Comparison of ENCODE assay signal across 32 cellular contexts in genomic region chr1:157279157-157280140, GRCh38.
DNase-seq lines count a peak whose midpoint lies in the region; ATAC-seq and TF ChIP-seq lines count a peak whose summit lies in the region.
"Had no signal": no experiment of that assay in that cellular context is flagged by ENCODE, and none has a peak within 500 bp of the region (broad histone marks: within the 10 kb centered on the region; RNA-seq: fewer than 3 reads in every experiment).

No MANE protein-coding gene starts in this region.

- DNase-seq in GM23338 (ENCODE audit: low spot score) (peak; percentile 33), WTC11 (ENCODE audit: low spot score) (no peak), fibroblast of villous mesenchyme (ENCODE audit: low read depth) (peak; percentile 71), progenitor cell of endocrine pancreas (ENCODE audit: low spot score, unreplicated experiment) (no peak), DMS53 (lab: John Stamatoyannopoulos, UW) (no peak)
- no peak for DNase-seq in activated CD4-positive, CD25-positive, alpha-beta regulatory T cell treated with anti-CD3 and anti-CD28 coated beads, Interleukin-2, amount 50 U/mL, for 72 hours
- DNase-seq: activated CD4-positive, alpha-beta memory T cell treated with anti-CD3 and anti-CD28 coated beads for 36 hours; activated CD4-positive, alpha-beta T cell treated with anti-CD3 and anti-CD28 coated beads for 1 hour; activated naive CD4-positive, alpha-beta T cell; activated T-cell treated with anti-CD3 and anti-CD28 coated beads, Interleukin-2, amount 50 U/mL, for 72 hours; BE2C; esophagus squamous epithelium; foreskin melanocyte; heart left ventricle; Kasumi-1; mammary epithelial cell; NCI-H1417 treated with DMSO at 0.1 percent for 48 hours; NCI-H2081 treated with DMSO at 0.1 percent for 48 hours; NCI-H446 treated with DMSO at 0.1 percent for 48 hours; NCI-H774; nephron progenitor cell; SHP77 treated with DMSO at 0.1 percent for 48 hours; small intestine; SW 1271; uterus had no signal

- peaks cover 19% of the 10 kb centered on the region for H3K4me1 ChIP-seq in GM23338 (ENCODE audit: insufficient read depth)
- H3K4me1 ChIP-seq: BE2C, esophagus squamous epithelium, HAP-1, heart left ventricle, parathyroid adenoma, uterus had no signal

- H3K9me3 Mint-ChIP-seq in GM23338: no peaks in the 10 kb centered on the region
- H3K9me3 Mint-ChIP-seq in WTC11: no peaks in the 10 kb centered on the region; the same call in 1 of the 2 replicates
- H3K9me3 Mint-ChIP-seq in progenitor cell of endocrine pancreas (ENCODE audit: low read depth): peaks cover 4% of the 10 kb centered on the region
- H3K9me3 Mint-ChIP-seq: activated CD4-positive, alpha-beta memory T cell treated with anti-CD3 and anti-CD28 coated beads for 36 hours; activated T-cell treated with anti-CD3 and anti-CD28 coated beads, Interleukin-2, amount 50 U/mL, for 72 hours; central memory CD8-positive, alpha-beta T cell; nephron progenitor cell; stimulated activated naive CD8-positive, alpha-beta T cell treated with anti-CD3 and anti-CD28 coated beads, Interleukin-15, Interleukin-2, amounts not matched to agents 100 ng/mL and 50 ng/mL, for 24 hours had no signal

- H3F3A ChIP-seq in GM23338 (replicated peaks; ENCODE audit: low read depth): no peaks in the 10 kb centered on the region

- peaks cover 16% of the 10 kb centered on the region; the same call in 1 of the 2 replicates for H3K27me3 ChIP-seq in GM23338 (ENCODE audit: insufficient read depth)
- H3K27me3 ChIP-seq: uterus had no signal

- POLR2A ChIA-PET in WTC11 (lab: Charles Lee): no interaction called here

- peaks cover 9% of the 10 kb centered on the region for H3K4me1 Mint-ChIP-seq in GM23338
- H3K4me1 Mint-ChIP-seq in WTC11: peaks cover 14% of the 10 kb centered on the region
- H3K4me1 Mint-ChIP-seq in progenitor cell of endocrine pancreas (ENCODE audit: low read depth): peaks cover 14% of the 10 kb centered on the region
- H3K4me1 Mint-ChIP-seq: central memory CD8-positive, alpha-beta T cell; nephron progenitor cell had no signal

- H3K27ac Mint-ChIP-seq in GM23338 (peak overlapping the region; percentile 17; the same call in 1 of the 2 replicates), WTC11 (no peak overlapping the region), progenitor cell of endocrine pancreas (peak overlapping the region; percentile 75)
- H3K27ac Mint-ChIP-seq: activated CD4-positive, alpha-beta memory T cell treated with anti-CD3 and anti-CD28 coated beads for 36 hours; activated T-cell treated with anti-CD3 and anti-CD28 coated beads, Interleukin-2, amount 50 U/mL, for 72 hours; nephron progenitor cell; stimulated activated naive CD8-positive, alpha-beta T cell treated with anti-CD3 and anti-CD28 coated beads, Interleukin-15, Interleukin-2, amounts not matched to agents 100 ng/mL and 50 ng/mL, for 24 hours had no signal

- no peak for TF ChIP-seq CTCF in GM23338 (conservative IDR thresholded peaks at IDR 0.05; ENCODE audit: low read depth in 2 of 2)
- no peak for TF ChIP-seq CTCF in WTC11 (IDR thresholded peaks at IDR 0.05)
- TF ChIP-seq CTCF in fibroblast of villous mesenchyme (IDR thresholded peaks at IDR 0.05; ENCODE audit: insufficient read depth, low read depth, low read length): no peak
- TF ChIP-seq CTCF in progenitor cell of endocrine pancreas (IDR thresholded peaks at IDR 0.05; ENCODE audit: unreplicated experiment): no peak

- H4K20me1 ChIP-seq in GM23338 (replicated peaks; ENCODE audit: insufficient read depth): no peaks in the 10 kb centered on the region

- H3K36me3 Mint-ChIP-seq in GM23338 (ENCODE audit: low read depth) (no peaks in the 10 kb centered on the region), WTC11 (no peaks in the 10 kb centered on the region), progenitor cell of endocrine pancreas (ENCODE audit: insufficient read depth) (peaks cover 12% of the 10 kb centered on the region)
- H3K36me3 Mint-ChIP-seq: activated CD4-positive, alpha-beta memory T cell treated with anti-CD3 and anti-CD28 coated beads for 36 hours had no signal

- H3K27me3 Mint-ChIP-seq in GM23338 (ENCODE audit: insufficient read depth, low read depth, poor library complexity): peaks cover 4% of the 10 kb centered on the region
- peaks cover 4% of the 10 kb centered on the region; the same call in 1 of the 2 replicates for H3K27me3 Mint-ChIP-seq in WTC11 (ENCODE audit: low read depth)
- no peaks in the 10 kb centered on the region for H3K27me3 Mint-ChIP-seq in progenitor cell of endocrine pancreas

- no peak overlapping the region for H3K4me2 ChIP-seq in GM23338

- H2AFZ ChIP-seq in GM23338: peak overlapping the region; percentile 80
- H2AFZ ChIP-seq: parathyroid adenoma had no signal

- H3K4me3 ChIP-seq in GM23338: no peak overlapping the region
- no peak overlapping the region for H3K4me3 ChIP-seq in fibroblast of villous mesenchyme (ENCODE audit: low read depth, low read length)
- H3K4me3 ChIP-seq: esophagus squamous epithelium, GM12878, HAP-1, heart left ventricle, uterus had no signal

- ATAC-seq in GM23338 (peak; percentile 55), WTC11 (no peak; the same call in 1 of the 2 replicates), HG02973 (IDR thresholded peaks at IDR 0.05; ENCODE audit: unreplicated experiment) (no peak), HG03108 (IDR thresholded peaks at IDR 0.05; ENCODE audit: unreplicated experiment) (no peak)
- ATAC-seq: activated T-cell treated with anti-CD3 and anti-CD28 coated beads, Interleukin-2, amount 50 U/mL, for 72 hours; GM12878; heart left ventricle had no signal

- H3K9me2 ChIP-seq in GM23338 (ENCODE audit: insufficient read depth): 0 out of 2 replicates have a peak, but pooled peaks cover 4% of the 10 kb centered on the region

- H3K4me3 Mint-ChIP-seq in GM23338: no peak overlapping the region
- peak overlapping the region; percentile 6; the same call in 1 of the 2 replicates for H3K4me3 Mint-ChIP-seq in WTC11
- peak overlapping the region; percentile 51 for H3K4me3 Mint-ChIP-seq in progenitor cell of endocrine pancreas (ENCODE audit: low read depth)
- H3K4me3 Mint-ChIP-seq: activated CD4-positive, alpha-beta memory T cell treated with anti-CD3 and anti-CD28 coated beads for 36 hours; activated T-cell treated with anti-CD3 and anti-CD28 coated beads, Interleukin-2, amount 50 U/mL, for 72 hours; central memory CD8-positive, alpha-beta T cell; nephron progenitor cell; stimulated activated naive CD8-positive, alpha-beta T cell treated with anti-CD3 and anti-CD28 coated beads, Interleukin-15, Interleukin-2, amounts not matched to agents 100 ng/mL and 50 ng/mL, for 24 hours had no signal

- no peaks in the 10 kb centered on the region for H3K79me2 ChIP-seq in GM23338 (replicated peaks; ENCODE audit: insufficient read depth)
- H3K79me2 ChIP-seq: parathyroid adenoma had no signal

- H3K36me3 ChIP-seq in GM23338 (ENCODE audit: insufficient read depth): no peaks in the 10 kb centered on the region
- H3K36me3 ChIP-seq: BE2C, esophagus squamous epithelium, HAP-1, heart left ventricle, uterus had no signal

- no peak overlapping the region for H3K27ac ChIP-seq in GM23338 (ENCODE audit: low read depth)
- H3K27ac ChIP-seq: esophagus squamous epithelium, heart left ventricle, parathyroid adenoma, uterus had no signal

- CTCF ChIA-PET in WTC11 (lab: Charles Lee): interaction anchor here (0.7 to 1.5 kb wide), 3 partner anchors 31 to 189 kb away, joined by 4 to 5 read pairs (median 4); no protein-coding TSS in a partner anchor

TF ChIP-seq in GM23338, 12 proteins besides CTCF, POLR2A, EP300 and RAD21:
- no peak for TF ChIP-seq ZNF114 (CRISPR knock-in tag; IDR thresholded peaks at IDR 0.05)
- TF ChIP-seq, protein P1, sequence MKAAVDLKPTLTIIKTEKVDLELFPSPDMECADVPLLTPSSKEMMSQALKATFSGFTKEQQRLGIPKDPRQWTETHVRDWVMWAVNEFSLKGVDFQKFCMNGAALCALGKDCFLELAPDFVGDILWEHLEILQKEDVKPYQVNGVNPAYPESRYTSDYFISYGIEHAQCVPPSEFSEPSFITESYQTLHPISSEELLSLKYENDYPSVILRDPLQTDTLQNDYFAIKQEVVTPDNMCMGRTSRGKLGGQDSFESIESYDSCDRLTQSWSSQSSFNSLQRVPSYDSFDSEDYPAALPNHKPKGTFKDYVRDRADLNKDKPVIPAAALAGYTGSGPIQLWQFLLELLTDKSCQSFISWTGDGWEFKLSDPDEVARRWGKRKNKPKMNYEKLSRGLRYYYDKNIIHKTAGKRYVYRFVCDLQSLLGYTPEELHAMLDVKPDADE (IDR thresholded peaks at IDR 0.05): no peak
TF ChIP-seq in GM23338: peak in this region for 0.

TF ChIP-seq in WTC11, 78 proteins besides CTCF, POLR2A, EP300 and RAD21:
- TF ChIP-seq JAZF1 (CRISPR knock-in tag; IDR thresholded peaks at IDR 0.05): no peak
- no peak for TF ChIP-seq TCF7 (CRISPR knock-in tag; IDR thresholded peaks at IDR 0.05; ENCODE audit: low read depth)
- TF ChIP-seq, protein P2, sequence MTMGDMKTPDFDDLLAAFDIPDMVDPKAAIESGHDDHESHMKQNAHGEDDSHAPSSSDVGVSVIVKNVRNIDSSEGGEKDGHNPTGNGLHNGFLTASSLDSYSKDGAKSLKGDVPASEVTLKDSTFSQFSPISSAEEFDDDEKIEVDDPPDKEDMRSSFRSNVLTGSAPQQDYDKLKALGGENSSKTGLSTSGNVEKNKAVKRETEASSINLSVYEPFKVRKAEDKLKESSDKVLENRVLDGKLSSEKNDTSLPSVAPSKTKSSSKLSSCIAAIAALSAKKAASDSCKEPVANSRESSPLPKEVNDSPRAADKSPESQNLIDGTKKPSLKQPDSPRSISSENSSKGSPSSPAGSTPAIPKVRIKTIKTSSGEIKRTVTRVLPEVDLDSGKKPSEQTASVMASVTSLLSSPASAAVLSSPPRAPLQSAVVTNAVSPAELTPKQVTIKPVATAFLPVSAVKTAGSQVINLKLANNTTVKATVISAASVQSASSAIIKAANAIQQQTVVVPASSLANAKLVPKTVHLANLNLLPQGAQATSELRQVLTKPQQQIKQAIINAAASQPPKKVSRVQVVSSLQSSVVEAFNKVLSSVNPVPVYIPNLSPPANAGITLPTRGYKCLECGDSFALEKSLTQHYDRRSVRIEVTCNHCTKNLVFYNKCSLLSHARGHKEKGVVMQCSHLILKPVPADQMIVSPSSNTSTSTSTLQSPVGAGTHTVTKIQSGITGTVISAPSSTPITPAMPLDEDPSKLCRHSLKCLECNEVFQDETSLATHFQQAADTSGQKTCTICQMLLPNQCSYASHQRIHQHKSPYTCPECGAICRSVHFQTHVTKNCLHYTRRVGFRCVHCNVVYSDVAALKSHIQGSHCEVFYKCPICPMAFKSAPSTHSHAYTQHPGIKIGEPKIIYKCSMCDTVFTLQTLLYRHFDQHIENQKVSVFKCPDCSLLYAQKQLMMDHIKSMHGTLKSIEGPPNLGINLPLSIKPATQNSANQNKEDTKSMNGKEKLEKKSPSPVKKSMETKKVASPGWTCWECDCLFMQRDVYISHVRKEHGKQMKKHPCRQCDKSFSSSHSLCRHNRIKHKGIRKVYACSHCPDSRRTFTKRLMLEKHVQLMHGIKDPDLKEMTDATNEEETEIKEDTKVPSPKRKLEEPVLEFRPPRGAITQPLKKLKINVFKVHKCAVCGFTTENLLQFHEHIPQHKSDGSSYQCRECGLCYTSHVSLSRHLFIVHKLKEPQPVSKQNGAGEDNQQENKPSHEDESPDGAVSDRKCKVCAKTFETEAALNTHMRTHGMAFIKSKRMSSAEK (CRISPR knock-in tag; IDR thresholded peaks at IDR 0.05; ENCODE audit: borderline replicate concordance): no peak

Comparison
In these comparisons a context has a peak if more than half of its experiments do, and no peak if none do; other contexts are left out.
1. DNase-seq: peak in GM23338 (single experiment) and fibroblast of villous mesenchyme (single experiment); none in WTC11 (single experiment), progenitor cell of endocrine pancreas (single experiment), activated CD4-positive, CD25-positive, alpha-beta regulatory T cell treated with anti-CD3 and anti-CD28 coated beads, Interleukin-2, amount 50 U/mL, for 72 hours (single experiment) and DMS53 (single experiment).